Comparison of ENCODE assay signal across 12 cellular contexts in the genomic region with DNA sequence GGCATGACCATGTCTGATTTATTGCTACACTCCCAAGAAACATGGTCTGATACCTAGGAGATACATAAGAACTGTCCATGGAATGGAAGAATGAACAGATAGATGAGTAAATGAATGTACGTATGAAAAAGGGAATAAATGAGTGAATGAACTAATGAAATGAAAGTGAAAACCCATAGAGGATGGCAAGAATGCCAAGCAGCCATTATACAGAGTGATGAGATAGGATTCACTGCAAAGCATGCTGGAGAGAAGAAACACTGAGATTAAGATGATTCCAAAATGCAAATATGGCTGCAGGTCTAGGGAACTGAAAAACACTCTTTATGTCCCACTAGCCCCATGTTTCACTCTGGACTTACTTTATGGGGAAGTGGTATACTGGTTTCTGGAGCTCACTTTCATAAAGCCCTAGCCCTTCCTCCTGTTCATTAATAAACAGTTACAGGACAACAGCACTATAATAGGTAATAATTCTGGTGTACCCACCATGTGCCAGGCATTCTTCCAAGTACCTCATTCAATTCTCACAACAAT.
A peak's percentile ranks its signal among the peaks of the same experiment; 100 is the strongest.
DNase-seq lines count a peak whose midpoint lies in the region; ATAC-seq and TF ChIP-seq lines count a peak whose summit lies in the region.
"Had no signal": no experiment of that assay in that cellular context is flagged by ENCODE, and none has a peak within 500 bp of the region (broad histone marks: within the 10 kb centered on the region; RNA-seq: fewer than 3 reads in every experiment).

No MANE protein-coding gene starts in this region.

- H3K4me3 Mint-ChIP-seq in CD14-positive monocyte, result no peak overlapping the region
- H3K4me3 Mint-ChIP-seq: activated CD8-positive, alpha-beta memory T cell treated with anti-CD3 and anti-CD28 coated beads, Interleukin-2, amount 10 ng/mL, durations not matched to agents 7 days and 5 days; activated naive CD8-positive, alpha-beta T cell treated with anti-CD3 and anti-CD28 coated beads, Interleukin-2, amount 50 U/mL, for 24 hours had no signal

- intact Hi-C loops in CD14-positive monocyte (cut with micrococcal nuclease), result no loop called here

- H3K4me1 ChIP-seq in effector memory CD4-positive, alpha-beta T cell (ENCODE audit: control insufficient read depth, insufficient read depth, low read length, poor library complexity, severe bottlenecking), result no peaks in the 10 kb centered on the region

- H3K27ac Mint-ChIP-seq in CD14-positive monocyte, result no peak overlapping the region
- H3K27ac Mint-ChIP-seq: activated CD8-positive, alpha-beta memory T cell treated with anti-CD3 and anti-CD28 coated beads, Interleukin-2, amount 10 ng/mL, durations not matched to agents 7 days and 5 days; activated naive CD8-positive, alpha-beta T cell treated with anti-CD3 and anti-CD28 coated beads, Interleukin-2, amount 50 U/mL, for 24 hours had no signal

- no peak overlapping the region for H3K4me3 ChIP-seq in effector memory CD4-positive, alpha-beta T cell (ENCODE audit: insufficient read depth, low read depth, low read length, poor library complexity, severe bottlenecking)

- no peaks in the 10 kb centered on the region for H3K36me3 Mint-ChIP-seq in CD14-positive monocyte
- H3K36me3 Mint-ChIP-seq: activated CD8-positive, alpha-beta memory T cell treated with anti-CD3 and anti-CD28 coated beads, Interleukin-2, amount 10 ng/mL, durations not matched to agents 7 days and 5 days had no signal

- H3K36me3 ChIP-seq in effector memory CD4-positive, alpha-beta T cell (ENCODE audit: control insufficient read depth, insufficient read depth, low read length), result no peaks in the 10 kb centered on the region

- H3K4me1 Mint-ChIP-seq in CD14-positive monocyte, result peaks cover 22% of the 10 kb centered on the region
- H3K4me1 Mint-ChIP-seq: activated CD8-positive, alpha-beta memory T cell treated with anti-CD3 and anti-CD28 coated beads, Interleukin-2, amount 10 ng/mL, durations not matched to agents 7 days and 5 days; activated naive CD8-positive, alpha-beta T cell treated with anti-CD3 and anti-CD28 coated beads, Interleukin-2, amount 50 U/mL, for 24 hours had no signal

- H3K9me3 ChIP-seq in effector memory CD4-positive, alpha-beta T cell (ENCODE audit: control insufficient read depth, low read length), result no peaks in the 10 kb centered on the region

- peaks cover 0 to 1% (median 0%) of the 10 kb centered on the region in 7 donors for H3K9me3 Mint-ChIP-seq in CD14-positive monocyte
- H3K9me3 Mint-ChIP-seq: activated naive CD8-positive, alpha-beta T cell treated with anti-CD3 and anti-CD28 coated beads, Interleukin-2, amount 50 U/mL, for 24 hours had no signal

- H3K27me3 ChIP-seq in effector memory CD4-positive, alpha-beta T cell (replicated peaks; ENCODE audit: control insufficient read depth, insufficient read depth, low read length, poor library complexity, severe bottlenecking), result no peaks in the 10 kb centered on the region

- TF ChIP-seq CTCF in CD14-positive monocyte (IDR thresholded peaks at IDR 0.05), result no peak

- H3K27me3 Mint-ChIP-seq in CD14-positive monocyte (ENCODE audit: low read depth in 3 of 3), result peaks cover 0 to 3% (median 2%) of the 10 kb centered on the region in 3 donors
- H3K27me3 Mint-ChIP-seq: activated CD8-positive, alpha-beta memory T cell treated with anti-CD3 and anti-CD28 coated beads, Interleukin-2, amount 10 ng/mL, durations not matched to agents 7 days and 5 days had no signal

- H3K27ac ChIP-seq in effector memory CD4-positive, alpha-beta T cell (ENCODE audit: insufficient read depth, low read length, poor library complexity, severe bottlenecking), result no peak overlapping the region

- peak; percentile 81 for ATAC-seq in GM21786 (IDR thresholded peaks at IDR 0.05; ENCODE audit: unreplicated experiment)
- ATAC-seq in HG03280 (IDR thresholded peaks at IDR 0.05; ENCODE audit: unreplicated experiment), result peak; percentile 76
- ATAC-seq: activated CD8-positive, alpha-beta memory T cell treated with anti-CD3 and anti-CD28 coated beads, Interleukin-2, amount 10 ng/mL, durations not matched to agents 7 days and 5 days; activated naive CD8-positive, alpha-beta T cell treated with anti-CD3 and anti-CD28 coated beads, Interleukin-2, amount 50 U/mL, for 24 hours had no signal

- DNase-seq in GM19238 (ENCODE audit: insufficient read length, low spot score) (peak; percentile 7), DMS153 (lab: John Stamatoyannopoulos, UW) (no peak), CD14-positive monocyte (ENCODE audit: low spot score) (no peak), NCI-H2107 (lab: John Stamatoyannopoulos, UW) (no peak)
- DNase-seq in effector memory CD4-positive, alpha-beta T cell, result no peak
- DNase-seq: activated CD8-positive, alpha-beta memory T cell treated with anti-CD3 and anti-CD28 coated beads, Interleukin-2, amount 10 ng/mL, durations not matched to agents 7 days and 5 days; activated naive CD8-positive, alpha-beta T cell treated with anti-CD3 and anti-CD28 coated beads, Interleukin-2, amount 50 U/mL, for 24 hours; dermis blood vessel endothelial cell; NCI-H446 treated with DMSO at 0.1 percent for 48 hours; stimulated activated CD4-positive, alpha-beta T cell treated with anti-CD3 and anti-CD28 coated beads, Interleukin-4, amount 100 ng/mL, for 4 hours had no signal
